Comparison of ENCODE assay signal across 16 cellular contexts in the genomic region with DNA sequence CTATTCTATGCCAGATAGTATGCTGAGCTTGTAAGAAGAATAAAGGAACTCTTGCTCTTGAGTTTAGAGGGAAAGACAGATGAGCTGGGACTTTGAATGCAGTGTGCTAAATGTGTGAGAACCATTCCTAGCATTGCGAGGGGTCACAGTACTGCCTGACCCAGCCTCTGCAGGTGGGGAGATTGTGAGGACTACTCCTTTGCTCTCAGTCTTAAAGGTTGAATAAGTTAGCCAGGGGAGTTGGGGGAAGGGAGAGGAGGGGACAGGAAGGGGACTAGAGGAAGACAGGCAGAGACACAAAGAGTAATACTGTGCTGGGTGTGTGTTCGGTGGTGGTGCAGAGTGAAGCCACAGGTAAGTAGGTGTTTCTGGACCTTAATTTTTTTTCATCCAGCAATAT.
"Had no signal": no experiment of that assay in that cellular context is flagged by ENCODE, and none has a peak within 500 bp of the region (broad histone marks: within the 10 kb centered on the region; RNA-seq: fewer than 3 reads in every experiment).

No MANE protein-coding gene starts in this region.

- H3K9me3 ChIP-seq: esophagus squamous epithelium, right lobe of liver, SJSA1, transverse colon had no signal

- H3K4me2 ChIP-seq: smooth muscle cell had no signal

- ATAC-seq: stimulated activated naive CD8-positive, alpha-beta T cell treated with anti-CD3 and anti-CD28 coated beads, Interleukin-15, Interleukin-2, amounts not matched to agents 100 U/mL and 50 U/mL, for 24 hours had no signal

- H3K4me1 ChIP-seq: esophagus squamous epithelium, SJSA1, transverse colon had no signal

- H3K27ac ChIP-seq: esophagus squamous epithelium, SJSA1, transverse colon had no signal

- H3K4me3 ChIP-seq: esophagus squamous epithelium, right lobe of liver, SJSA1, smooth muscle cell, transverse colon had no signal

- H3K4me3 Mint-ChIP-seq: activated naive CD4-positive, alpha-beta T cell treated with anti-CD3 and anti-CD28 coated beads, Interleukin-2, amount 10 ng/mL, durations not matched to agents 7 days and 5 days had no signal

- H3K9me3 Mint-ChIP-seq: activated naive CD4-positive, alpha-beta T cell treated with anti-CD3 and anti-CD28 coated beads, Interleukin-2, amount 10 ng/mL, durations not matched to agents 7 days and 5 days had no signal

- DNase-seq: activated CD4-positive, alpha-beta T cell treated with anti-CD3 and anti-CD28 coated beads, Interleukin-2, amount 50 U/mL, for 4 hours; activated CD4-positive, CD25-positive, alpha-beta regulatory T cell treated with anti-CD3 and anti-CD28 coated beads, Interleukin-2, amount 50 U/mL, for 72 hours; activated naive CD4-positive, alpha-beta T cell treated with anti-CD3 and anti-CD28 coated beads, Interleukin-2, amount 10 ng/mL, durations not matched to agents 7 days and 5 days; activated T-cell treated with anti-CD3 and anti-CD28 coated beads for 4 hours; esophagus squamous epithelium; glutamatergic neuron; left ventricle myocardium superior; right lobe of liver; stimulated activated CD4-positive, alpha-beta T cell treated with anti-CD3 and anti-CD28 coated beads, Interleukin-4, amount 100 ng/mL, for 4 hours; stimulated activated CD8-positive, alpha-beta memory T cell treated with anti-CD3 and anti-CD28 coated beads, Interleukin-4, amount 100 ng/mL, for 48 hours; stimulated activated naive CD8-positive, alpha-beta T cell treated with anti-CD3 and anti-CD28 coated beads, Interleukin-15, Interleukin-2, amounts not matched to agents 100 U/mL and 50 U/mL, for 24 hours; transverse colon had no signal

- H3K27me3 ChIP-seq: esophagus squamous epithelium, right lobe of liver, SJSA1, transverse colon had no signal

- H3K27ac Mint-ChIP-seq: activated naive CD4-positive, alpha-beta T cell treated with anti-CD3 and anti-CD28 coated beads, Interleukin-2, amount 10 ng/mL, durations not matched to agents 7 days and 5 days had no signal

- H3K27me3 Mint-ChIP-seq: activated naive CD4-positive, alpha-beta T cell treated with anti-CD3 and anti-CD28 coated beads, Interleukin-2, amount 10 ng/mL, durations not matched to agents 7 days and 5 days had no signal

- FAIRE-seq: colon, endothelial cell of umbilical vein had no signal
